In the genomic region with DNA sequence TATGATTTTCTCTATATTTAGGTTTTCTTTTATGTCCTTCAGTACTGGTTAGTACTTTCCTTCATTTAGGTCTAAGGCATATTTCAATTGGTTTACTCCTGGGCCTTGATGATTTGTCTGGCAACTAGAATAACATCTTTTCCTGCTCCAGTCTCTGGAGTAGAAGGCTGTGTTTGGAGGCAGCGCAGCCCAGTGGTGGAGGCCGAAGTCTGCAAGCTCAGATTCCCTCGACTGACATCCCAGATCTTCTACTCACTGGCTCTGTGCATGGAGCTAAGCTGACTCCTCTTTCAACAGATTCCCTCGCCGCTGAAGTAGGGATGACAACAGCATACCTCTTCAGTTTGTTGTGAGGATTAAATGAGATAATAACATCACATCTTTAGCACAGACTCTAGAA, we compare ENCODE assay signal across 1 cellular context.
TF ChIP-seq lines count a peak whose summit lies in the region.

No MANE protein-coding gene starts in this region.

TF ChIP-seq in HepG2, 621 proteins besides CTCF, POLR2A, EP300 and RAD21 (continued from another document and continues in another):
- no peak for TF ChIP-seq SNAPC4 (CRISPR knock-in tag; IDR thresholded peaks at IDR 0.05)
- no peak for TF ChIP-seq PCBP1 (IDR thresholded peaks at IDR 0.05; ENCODE audit: borderline replicate concordance, low read depth, low read length)
- peak; percentile 56; the same call in 1 of the 2 replicates for TF ChIP-seq ZNF574 (CRISPR knock-in tag; IDR thresholded peaks at IDR 0.05)
- no peak for TF ChIP-seq SOX13 (IDR thresholded peaks at IDR 0.05)
- peak in 1 of 2 experiments; percentile 6; a peak in 1 of 4 replicates for TF ChIP-seq SOX13 (CRISPR knock-in tag; conservative IDR thresholded peaks at IDR 0.05 in 1 of 2, IDR thresholded peaks at IDR 0.05 in 1 of 2)
- no peak for TF ChIP-seq ZNF337 (CRISPR knock-in tag; IDR thresholded peaks at IDR 0.05; ENCODE audit: borderline replicate concordance, low read depth)
- TF ChIP-seq, protein P1, sequence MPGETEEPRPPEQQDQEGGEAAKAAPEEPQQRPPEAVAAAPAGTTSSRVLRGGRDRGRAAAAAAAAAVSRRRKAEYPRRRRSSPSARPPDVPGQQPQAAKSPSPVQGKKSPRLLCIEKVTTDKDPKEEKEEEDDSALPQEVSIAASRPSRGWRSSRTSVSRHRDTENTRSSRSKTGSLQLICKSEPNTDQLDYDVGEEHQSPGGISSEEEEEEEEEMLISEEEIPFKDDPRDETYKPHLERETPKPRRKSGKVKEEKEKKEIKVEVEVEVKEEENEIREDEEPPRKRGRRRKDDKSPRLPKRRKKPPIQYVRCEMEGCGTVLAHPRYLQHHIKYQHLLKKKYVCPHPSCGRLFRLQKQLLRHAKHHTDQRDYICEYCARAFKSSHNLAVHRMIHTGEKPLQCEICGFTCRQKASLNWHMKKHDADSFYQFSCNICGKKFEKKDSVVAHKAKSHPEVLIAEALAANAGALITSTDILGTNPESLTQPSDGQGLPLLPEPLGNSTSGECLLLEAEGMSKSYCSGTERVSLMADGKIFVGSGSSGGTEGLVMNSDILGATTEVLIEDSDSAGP (CRISPR knock-in tag; IDR thresholded peaks at IDR 0.05; ENCODE audit: borderline replicate concordance) = no peak
- TF ChIP-seq ZNF331 (CRISPR knock-in tag; IDR thresholded peaks at IDR 0.05) = 0 out of 2 replicates have a peak, but pooled peaks have one; percentile 15
- TF ChIP-seq KAT8 (CRISPR knock-in tag; IDR thresholded peaks at IDR 0.05) = no peak
- no peak for TF ChIP-seq MNT (IDR thresholded peaks at IDR 0.05)
- TF ChIP-seq, protein P2, sequence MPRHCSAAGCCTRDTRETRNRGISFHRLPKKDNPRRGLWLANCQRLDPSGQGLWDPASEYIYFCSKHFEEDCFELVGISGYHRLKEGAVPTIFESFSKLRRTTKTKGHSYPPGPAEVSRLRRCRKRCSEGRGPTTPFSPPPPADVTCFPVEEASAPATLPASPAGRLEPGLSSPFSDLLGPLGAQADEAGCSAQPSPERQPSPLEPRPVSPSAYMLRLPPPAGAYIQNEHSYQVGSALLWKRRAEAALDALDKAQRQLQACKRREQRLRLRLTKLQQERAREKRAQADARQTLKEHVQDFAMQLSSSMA (CRISPR knock-in tag; IDR thresholded peaks at IDR 0.05) = no peak
- no peak for TF ChIP-seq BCL6 (CRISPR knock-in tag; IDR thresholded peaks at IDR 0.05)
- TF ChIP-seq, protein P3, sequence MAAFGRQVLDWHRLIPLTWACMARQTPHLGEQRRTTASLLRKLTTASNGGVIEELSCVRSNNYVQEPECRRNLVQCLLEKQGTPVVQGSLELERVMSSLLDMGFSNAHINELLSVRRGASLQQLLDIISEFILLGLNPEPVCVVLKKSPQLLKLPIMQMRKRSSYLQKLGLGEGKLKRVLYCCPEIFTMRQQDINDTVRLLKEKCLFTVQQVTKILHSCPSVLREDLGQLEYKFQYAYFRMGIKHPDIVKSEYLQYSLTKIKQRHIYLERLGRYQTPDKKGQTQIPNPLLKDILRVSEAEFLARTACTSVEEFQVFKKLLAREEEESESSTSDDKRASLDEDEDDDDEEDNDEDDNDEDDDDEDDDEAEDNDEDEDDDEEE (CRISPR knock-in tag; IDR thresholded peaks at IDR 0.05) = no peak
- TF ChIP-seq HOXA3 (CRISPR knock-in tag; IDR thresholded peaks at IDR 0.05) = no peak
- peak; percentile 87 for TF ChIP-seq SMC3 (IDR thresholded peaks at IDR 0.05; ENCODE audit: low read length)
- TF ChIP-seq ZNF652 (CRISPR knock-in tag; IDR thresholded peaks at IDR 0.05; ENCODE audit: borderline replicate concordance, low read depth) = 0 out of 2 replicates have a peak, but pooled peaks have one; percentile 10
- no peak for TF ChIP-seq ZNF143 (CRISPR knock-in tag; IDR thresholded peaks at IDR 0.05)
- no peak for TF ChIP-seq PHF20 (CRISPR knock-in tag; IDR thresholded peaks at IDR 0.05)
- TF ChIP-seq ZNF607 (CRISPR knock-in tag; IDR thresholded peaks at IDR 0.05; ENCODE audit: borderline replicate concordance) = no peak
- no peak for TF ChIP-seq NFYB (CRISPR knock-in tag; IDR thresholded peaks at IDR 0.05)
- TF ChIP-seq ZSCAN21 (CRISPR knock-in tag; IDR thresholded peaks at IDR 0.05; ENCODE audit: borderline replicate concordance) = no peak
- TF ChIP-seq THYN1 (CRISPR knock-in tag; IDR thresholded peaks at IDR 0.05; ENCODE audit: borderline replicate concordance, low read depth) = no peak
- no peak for TF ChIP-seq ZNF510 (CRISPR knock-in tag; IDR thresholded peaks at IDR 0.05; ENCODE audit: low read depth)
- TF ChIP-seq, protein P4, sequence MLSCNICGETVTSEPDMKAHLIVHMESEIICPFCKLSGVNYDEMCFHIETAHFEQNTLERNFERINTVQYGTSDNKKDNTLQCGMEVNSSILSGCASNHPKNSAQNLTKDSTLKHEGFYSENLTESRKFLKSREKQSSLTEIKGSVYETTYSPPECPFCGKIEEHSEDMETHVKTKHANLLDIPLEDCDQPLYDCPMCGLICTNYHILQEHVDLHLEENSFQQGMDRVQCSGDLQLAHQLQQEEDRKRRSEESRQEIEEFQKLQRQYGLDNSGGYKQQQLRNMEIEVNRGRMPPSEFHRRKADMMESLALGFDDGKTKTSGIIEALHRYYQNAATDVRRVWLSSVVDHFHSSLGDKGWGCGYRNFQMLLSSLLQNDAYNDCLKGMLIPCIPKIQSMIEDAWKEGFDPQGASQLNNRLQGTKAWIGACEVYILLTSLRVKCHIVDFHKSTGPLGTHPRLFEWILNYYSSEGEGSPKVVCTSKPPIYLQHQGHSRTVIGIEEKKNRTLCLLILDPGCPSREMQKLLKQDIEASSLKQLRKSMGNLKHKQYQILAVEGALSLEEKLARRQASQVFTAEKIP (CRISPR knock-in tag; IDR thresholded peaks at IDR 0.05; ENCODE audit: borderline replicate concordance) = no peak
- TF ChIP-seq HMGXB3 (CRISPR knock-in tag; IDR thresholded peaks at IDR 0.05; ENCODE audit: borderline replicate concordance) = 0 out of 2 replicates have a peak, but pooled peaks have one; percentile 25
- no peak for TF ChIP-seq IKZF4 (CRISPR knock-in tag; IDR thresholded peaks at IDR 0.05; ENCODE audit: borderline replicate concordance, low read depth, not compliant biosample characterization)
- TF ChIP-seq RXRB (CRISPR knock-in tag; IDR thresholded peaks at IDR 0.05; ENCODE audit: borderline replicate concordance) = peak; percentile 23; the same call in 1 of the 2 replicates
- TF ChIP-seq ZC3H4 (CRISPR knock-in tag; IDR thresholded peaks at IDR 0.05; ENCODE audit: borderline replicate concordance) = no peak
- TF ChIP-seq MIXL1 (CRISPR knock-in tag; IDR thresholded peaks at IDR 0.05) = peak; percentile 73; the same call in 1 of the 2 replicates
